Comparison of ENCODE assay signal across 19 cellular contexts in genomic region chr3:99171815-99172214, GRCh38.
DNase-seq lines count a peak whose midpoint lies in the region; ATAC-seq, FAIRE-seq and TF ChIP-seq lines count a peak whose summit lies in the region.
"Had no signal": no experiment of that assay in that cellular context is flagged by ENCODE, and none has a peak within 500 bp of the region (broad histone marks: within the 10 kb centered on the region; RNA-seq: fewer than 3 reads in every experiment).

No MANE protein-coding gene starts in this region.

- TF ChIP-seq CTCF in IMR-90 (conservative IDR thresholded peaks at IDR 0.05; ENCODE audit: low read depth, low read length) = no peak
- TF ChIP-seq CTCF in bronchial epithelial cell (IDR thresholded peaks at IDR 0.05; ENCODE audit: insufficient read depth, low read length, severe bottlenecking) = no peak
- TF ChIP-seq CTCF in parathyroid adenoma (IDR thresholded peaks at IDR 0.05) = no peak
- TF ChIP-seq CTCF in upper lobe of left lung (IDR thresholded peaks at IDR 0.05) = no peak
- no peak for TF ChIP-seq CTCF in breast epithelium (IDR thresholded peaks at IDR 0.05)

- 0 out of 2 replicates have a peak overlapping the region, but pooled peaks have one; percentile 25 for H3K14ac ChIP-seq in IMR-90 (replicated peaks; ENCODE audit: low read depth, low read length)

- no peak overlapping the region for H3K27ac ChIP-seq in IMR-90 (ENCODE audit: insufficient read depth, low read length)
- no peak overlapping the region for H3K27ac ChIP-seq in parathyroid adenoma
- H3K27ac ChIP-seq in upper lobe of left lung = no peak overlapping the region
- no peak overlapping the region for H3K27ac ChIP-seq in breast epithelium

- no peak overlapping the region for H3K56ac ChIP-seq in IMR-90 (ENCODE audit: extremely low read depth, insufficient read depth, low read length)

- CTCF ChIA-PET in IMR-90 (lab: Yijun Ruan, JAX) = interaction anchor here (1.6 to 2.0 kb wide), 3 partner anchors 8 to 148 kb away, joined by 4 to 11 read pairs (median 6); no protein-coding TSS in a partner anchor

- H3K9me3 ChIP-seq in IMR-90 (ENCODE audit: control insufficient read depth, insufficient read depth, low read length) (no peaks in the 10 kb centered on the region), parathyroid adenoma (ENCODE audit: control insufficient read depth, low read length) (no peaks in the 10 kb centered on the region), upper lobe of left lung (no peaks in the 10 kb centered on the region), breast epithelium (no peaks in the 10 kb centered on the region)
- H3K9me3 ChIP-seq: BE2C had no signal

- H3K4me3 ChIP-seq in IMR-90 (ENCODE audit: insufficient read depth, low read depth, low read length) (no peak overlapping the region), bronchial epithelial cell (ENCODE audit: low read depth, low read length) (no peak overlapping the region), parathyroid adenoma (ENCODE audit: low read depth, low read length) (no peak overlapping the region), upper lobe of left lung (no peak overlapping the region), breast epithelium (no peak overlapping the region)

- intact Hi-C loops in IMR-90 (cut with micrococcal nuclease) (loop anchor here (2.0 to 5.0 kb wide), 2 partner anchors 467 to 580 kb away; partner anchors contain the start of gene COL8A1), breast epithelium (cut with DNase I; ENCODE audit: low total_unique reads) (no loop called here)

- BruUV-seq in IMR-90 (replicated peaks; lab: Mats Ljungman, UMichigan) = no TSS peak

- no peak overlapping the region for H4K5ac ChIP-seq in IMR-90 (ENCODE audit: low read depth, low read length)

- H3K4me2 ChIP-seq in IMR-90 (ENCODE audit: low read depth, low read length) (no peak overlapping the region), parathyroid adenoma (ENCODE audit: low read length) (no peak overlapping the region)

- dilution Hi-C loops in IMR-90 (cut with HindIII; ENCODE audit: low sequenced_read_pairs, unreplicated experiment) = no loop called here

- no peak overlapping the region for H4K8ac ChIP-seq in IMR-90 (ENCODE audit: low read depth in 2 of 2, low read length in 2 of 2)

- H3K9ac ChIP-seq in IMR-90 (ENCODE audit: low read depth, low read length) (no peak overlapping the region), parathyroid adenoma (no peak overlapping the region)

- H3K36me3 ChIP-seq in IMR-90 (ENCODE audit: control insufficient read depth, insufficient read depth, low read length) = no peaks in the 10 kb centered on the region
- H3K36me3 ChIP-seq in bronchial epithelial cell (ENCODE audit: control insufficient read depth, insufficient read depth, low read length) = no peaks in the 10 kb centered on the region
- H3K36me3 ChIP-seq in parathyroid adenoma (ENCODE audit: control insufficient read depth, insufficient read depth, low read length) = no peaks in the 10 kb centered on the region
- H3K36me3 ChIP-seq in upper lobe of left lung = no peaks in the 10 kb centered on the region
- H3K36me3 ChIP-seq in breast epithelium = no peaks in the 10 kb centered on the region
- H3K36me3 ChIP-seq: BE2C had no signal

- H2AK9ac ChIP-seq in IMR-90 (replicated peaks; ENCODE audit: low read depth, low read length, poor library complexity) = no peak overlapping the region

- no peak overlapping the region for H3K18ac ChIP-seq in IMR-90 (ENCODE audit: low read depth, low read length)

- no peak overlapping the region for H4K91ac ChIP-seq in IMR-90 (ENCODE audit: insufficient read depth, low read depth, low read length)

- H4K20me1 ChIP-seq in IMR-90 (ENCODE audit: insufficient read depth, low read length) = no peaks in the 10 kb centered on the region

- H2BK20ac ChIP-seq in IMR-90 (ENCODE audit: low read depth, low read length) = peak overlapping the region; percentile 34; the same call in 1 of the 2 replicates

- DNase-seq in IMR-90 (no peak), bronchial epithelial cell (ENCODE audit: low read depth) (no peak), upper lobe of left lung (no peak), DMS114 treated with DMSO at 0.1 percent for 48 hours (lab: John Stamatoyannopoulos, UW; ENCODE audit: unreplicated experiment) (no peak), breast epithelium (ENCODE audit: low spot score in 2 of 2) (no peak)
- DNase-seq: ACHN; BE2C; C1 segment of cervical spinal cord; CD4-positive, CD25-positive, alpha-beta regulatory T cell; CD8-positive, alpha-beta memory T cell; COR-L47; DMS 273 treated with DMSO at 0.1 percent for 48 hours; GDM1; GOT3; H9 had no signal

- TF ChIP-seq EP300 in upper lobe of left lung (IDR thresholded peaks at IDR 0.05) = no peak

- no peaks in the 10 kb centered on the region for H3K4me1 ChIP-seq in IMR-90 (ENCODE audit: control insufficient read depth, insufficient read depth, low read length)
- H3K4me1 ChIP-seq in parathyroid adenoma = peaks cover 14% of the 10 kb centered on the region
- H3K4me1 ChIP-seq in upper lobe of left lung = no peaks in the 10 kb centered on the region
- H3K4me1 ChIP-seq in breast epithelium = no peaks in the 10 kb centered on the region
- H3K4me1 ChIP-seq: BE2C had no signal

- H2AK5ac ChIP-seq in IMR-90 (ENCODE audit: low read depth, low read length) = peak overlapping the region; percentile 43; the same call in 1 of the 2 replicates

- no peaks in the 10 kb centered on the region for H3K27me3 ChIP-seq in IMR-90 (ENCODE audit: control insufficient read depth, insufficient read depth, low read length)
- H3K27me3 ChIP-seq in bronchial epithelial cell (ENCODE audit: control insufficient read depth, insufficient read depth, low read length) = no peaks in the 10 kb centered on the region
- no peaks in the 10 kb centered on the region for H3K27me3 ChIP-seq in parathyroid adenoma (ENCODE audit: control insufficient read depth, insufficient read depth, low read length)
- no peaks in the 10 kb centered on the region for H3K27me3 ChIP-seq in upper lobe of left lung
- H3K27me3 ChIP-seq in breast epithelium = no peaks in the 10 kb centered on the region
- H3K27me3 ChIP-seq: BE2C had no signal

- no peak overlapping the region for H2BK15ac ChIP-seq in IMR-90 (ENCODE audit: low read depth, low read length)

- H3K9me1 ChIP-seq in IMR-90 (ENCODE audit: insufficient read depth, low read length) = peaks cover 12% of the 10 kb centered on the region; the same call in 1 of the 2 replicates

- no peak overlapping the region; the same call in 1 of the 2 replicates for H2BK120ac ChIP-seq in IMR-90 (ENCODE audit: low read depth, low read length)

- no peak for TF ChIP-seq RAD21 in IMR-90 (IDR thresholded peaks at IDR 0.05; ENCODE audit: low read length)

- no peak for ATAC-seq in IMR-90 (ENCODE audit: low read depth)
- ATAC-seq in upper lobe of left lung (ENCODE audit: low FRiP score in 2 of 2) = peak; percentile 41 to 54
- ATAC-seq in HG03432 (IDR thresholded peaks at IDR 0.05; ENCODE audit: unreplicated experiment) = no peak

- no peak overlapping the region for H3K23ac ChIP-seq in IMR-90 (ENCODE audit: low read depth, low read length)

- POLR2A ChIA-PET in IMR-90 (lab: Charles Lee; ENCODE audit: unreplicated experiment) = no interaction called here

- H2AFZ ChIP-seq in IMR-90 (replicated peaks; ENCODE audit: low read length, poor library complexity) (no peak overlapping the region), parathyroid adenoma (peak overlapping the region; percentile 68)

- no peak overlapping the region for H2BK5ac ChIP-seq in IMR-90 (ENCODE audit: low read depth, low read length, poor library complexity, severe bottlenecking)

- no CpG with 5 or more reads among the region's 3 CpGs for WGBS in IMR-90 (ENCODE audit: extremely low coverage in 2 of 2, insufficient read length in 1 of 2), 2 experiments
- WGBS in upper lobe of left lung, 2 donors = 89 to 100% methylated on average over 1 to 3 of the region's 3 CpGs

- no peak for TF ChIP-seq POLR2A in IMR-90 (IDR thresholded peaks at IDR 0.05; ENCODE audit: low read depth, low read length)
- TF ChIP-seq POLR2A in upper lobe of left lung (IDR thresholded peaks at IDR 0.05) = no peak
- TF ChIP-seq POLR2A in breast epithelium (IDR thresholded peaks at IDR 0.05) = no peak

- no peak overlapping the region for H3K4ac ChIP-seq in IMR-90 (ENCODE audit: low read depth, low read length)

- H3K79me2 ChIP-seq in parathyroid adenoma = no peaks in the 10 kb centered on the region

- no peaks in the 10 kb centered on the region for H3K79me1 ChIP-seq in IMR-90 (ENCODE audit: low read depth in 1 of 2, low read length in 2 of 2)

- FAIRE-seq in bronchial epithelial cell (lab: Jason Lieb, UNC) = peak; percentile 81
- FAIRE-seq: A204.1, HepG2 had no signal

- in situ Hi-C loops in IMR-90 (cut with MboI; ENCODE audit: low sequenced_read_pairs) = loop anchor here (10.0 kb wide), 1 partner anchor 583 kb away; no protein-coding TSS in a partner anchor

TF ChIP-seq in IMR-90, 13 proteins besides CTCF, POLR2A, EP300 and RAD21 (continues in another document):
- TF ChIP-seq RCOR1 (IDR thresholded peaks at IDR 0.05; ENCODE audit: insufficient replicate concordance, low read length) = no peak
- TF ChIP-seq BHLHE40 (IDR thresholded peaks at IDR 0.05; ENCODE audit: low read depth, low read length) = no peak
- no peak for TF ChIP-seq FOS (IDR thresholded peaks at IDR 0.05; ENCODE audit: low read depth, low read length)
- TF ChIP-seq CEBPB (IDR thresholded peaks at IDR 0.05; ENCODE audit: low read depth, low read length) = no peak
- TF ChIP-seq ELK1 (IDR thresholded peaks at IDR 0.05; ENCODE audit: borderline replicate concordance, low read depth, low read length) = no peak
- TF ChIP-seq MXI1 (IDR thresholded peaks at IDR 0.05; ENCODE audit: borderline replicate concordance, low read depth, low read length) = no peak
- TF ChIP-seq RFX5 (IDR thresholded peaks at IDR 0.05; ENCODE audit: low read depth, low read length) = no peak
- TF ChIP-seq, protein P1, sequence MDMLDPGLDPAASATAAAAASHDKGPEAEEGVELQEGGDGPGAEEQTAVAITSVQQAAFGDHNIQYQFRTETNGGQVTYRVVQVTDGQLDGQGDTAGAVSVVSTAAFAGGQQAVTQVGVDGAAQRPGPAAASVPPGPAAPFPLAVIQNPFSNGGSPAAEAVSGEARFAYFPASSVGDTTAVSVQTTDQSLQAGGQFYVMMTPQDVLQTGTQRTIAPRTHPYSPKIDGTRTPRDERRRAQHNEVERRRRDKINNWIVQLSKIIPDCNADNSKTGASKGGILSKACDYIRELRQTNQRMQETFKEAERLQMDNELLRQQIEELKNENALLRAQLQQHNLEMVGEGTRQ (IDR thresholded peaks at IDR 0.05; ENCODE audit: low read depth, low read length) = no peak
- no peak for TF ChIP-seq MAZ (IDR thresholded peaks at IDR 0.05; ENCODE audit: borderline replicate concordance, low read depth, low read length)

Comparison
In these comparisons a context has a peak if more than half of its experiments do, and no peak if none do; other contexts are left out.
1. ATAC-seq: peak in upper lobe of left lung (2 of 2); none in IMR-90 (single experiment) and HG03432 (single experiment).